7 cellular contexts compared by ENCODE assay signal in the genomic region with DNA sequence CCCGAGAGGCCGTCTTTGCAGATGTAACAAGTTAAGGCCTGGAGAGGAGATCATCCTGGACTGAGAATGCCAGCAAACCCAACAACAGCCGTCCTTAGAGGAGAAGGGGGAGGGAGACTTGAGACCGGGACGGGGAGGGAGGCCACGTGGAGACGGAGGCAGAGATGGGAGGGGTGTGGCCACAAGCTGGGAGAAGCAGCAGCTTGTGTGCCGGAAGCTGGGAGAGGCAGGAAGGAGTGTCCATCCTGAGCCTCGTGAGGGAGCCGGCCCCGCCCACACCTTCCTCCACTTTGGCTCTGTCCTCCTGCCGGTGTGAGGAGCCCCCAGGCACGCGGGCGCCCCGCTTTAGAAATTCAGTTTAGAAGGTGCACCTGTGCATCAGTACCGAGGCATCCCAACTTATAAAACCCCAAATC.
DNase-seq lines count a peak whose midpoint lies in the region; TF ChIP-seq lines count a peak whose summit lies in the region.

No MANE protein-coding gene starts in this region.

- in situ Hi-C loops in SK-MEL-5 (cut with HindIII; ENCODE audit: low pct_unique_long_range_greater_than_20kb, low sequenced_read_pairs): no loop called here

- H3K9me3 ChIP-seq in neutrophil: no peaks in the 10 kb centered on the region

- H3K4me1 ChIP-seq in neutrophil (ENCODE audit: control insufficient read depth in 1 of 2, insufficient read depth in 1 of 2, low read depth in 1 of 2, low read length in 1 of 2): peaks cover 8 to 11% of the 10 kb centered on the region in 2 experiments

- DNase-seq in EH (ENCODE audit: low read depth) (peak; percentile 87), LoVo (ENCODE audit: low spot score) (peak; percentile 64), SK-MEL-5 (ENCODE audit: low read depth, low spot score) (peak; percentile 90), epithelial cell of prostate (ENCODE audit: low read depth, low spot score) (peak; percentile 52)
- DNase-seq in stimulated activated naive CD4-positive, alpha-beta T cell treated with Interleukin-2 at 50 U/mL for 16 hours (lab: John Stamatoyannopoulos, UW): no peak
- DNase-seq in central memory CD4-positive, alpha-beta T cell: no peak

- peak overlapping the region; percentile 1 to 28 for H3K4me3 ChIP-seq in neutrophil (ENCODE audit: low read depth in 1 of 2, low read length in 1 of 2)

- H3K27ac ChIP-seq in epithelial cell of prostate (no peak overlapping the region), neutrophil (no peak overlapping the region)

- TF ChIP-seq CTCF in neutrophil (IDR thresholded peaks at IDR 0.05): no peak

- H3K27me3 ChIP-seq in neutrophil: peaks cover 27% of the 10 kb centered on the region

- no peaks in the 10 kb centered on the region for H3K36me3 ChIP-seq in neutrophil

Comparison
In these comparisons a context has a peak if more than half of its experiments do, and no peak if none do; other contexts are left out.
1. DNase-seq: peak in EH (single experiment), LoVo (single experiment), SK-MEL-5 (single experiment) and epithelial cell of prostate (single experiment); none in stimulated activated naive CD4-positive, alpha-beta T cell treated with Interleukin-2 at 50 U/mL for 16 hours (single experiment) and central memory CD4-positive, alpha-beta T cell (single experiment).